ENCODE assay signal across 16 cellular contexts in the genomic region with DNA sequence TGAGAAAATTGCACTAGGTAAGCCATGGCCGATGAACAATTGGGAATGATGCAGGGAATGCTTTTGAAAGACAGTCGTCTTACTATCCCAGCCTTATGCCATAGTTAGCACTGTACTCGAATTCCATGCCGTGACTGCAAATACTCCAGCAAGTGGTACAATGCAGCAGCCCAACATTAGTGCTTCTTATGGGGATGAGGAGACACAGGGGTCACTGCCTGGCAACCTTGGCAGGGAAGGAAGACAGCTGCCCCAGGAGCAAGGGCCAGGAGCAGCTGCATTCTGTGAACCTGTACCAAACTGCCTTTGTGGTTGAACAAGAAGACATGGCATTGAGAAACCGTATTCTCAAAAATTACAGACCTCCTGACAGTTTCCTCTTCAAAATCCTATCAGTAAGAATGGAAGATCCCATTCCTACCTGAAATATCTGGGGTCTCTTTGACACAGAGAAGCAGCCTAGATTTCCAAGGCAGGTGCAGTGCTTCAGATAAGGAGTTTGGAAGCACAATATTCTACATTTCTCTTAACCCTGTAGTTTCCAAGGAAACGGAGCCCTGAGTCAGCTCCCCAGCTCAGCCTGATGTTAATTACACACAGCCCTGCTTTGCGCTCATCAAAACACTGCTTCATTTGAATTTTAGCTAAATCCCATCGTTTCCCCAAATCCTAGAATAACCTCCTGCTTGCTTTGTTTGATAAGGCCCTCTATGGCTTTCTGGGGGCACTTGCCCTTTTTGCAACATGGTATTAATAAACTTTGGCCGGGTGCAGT.
"Had no signal": no experiment of that assay in that cellular context is flagged by ENCODE, and none has a peak within 500 bp of the region (broad histone marks: within the 10 kb centered on the region; RNA-seq: fewer than 3 reads in every experiment).

No MANE protein-coding gene starts in this region.

- ATAC-seq: activated CD4-positive, alpha-beta T cell treated with anti-CD3 and anti-CD28 coated beads for 36 hours; activated CD8-positive, alpha-beta memory T cell treated with anti-CD3 and anti-CD28 coated beads, Interleukin-2, amount 10 ng/mL, durations not matched to agents 7 days and 5 days; activated naive CD8-positive, alpha-beta T cell treated with anti-CD3 and anti-CD28 coated beads, Interleukin-2, amount 50 U/mL, for 24 hours; esophagus mucosa had no signal

- H3K36me3 ChIP-seq: cardiac muscle cell had no signal

- H3K27ac ChIP-seq: cardiac muscle cell, parathyroid adenoma, skin epidermis had no signal

- H2AFZ ChIP-seq: parathyroid adenoma had no signal

- H3K79me2 ChIP-seq: parathyroid adenoma had no signal

- FAIRE-seq: astrocyte, colon had no signal

- H3K4me1 ChIP-seq: parathyroid adenoma had no signal

- H3K4me3 ChIP-seq: cardiac muscle cell, skin epidermis had no signal

- DNase-seq: activated CD4-positive, alpha-beta memory T cell treated with anti-CD3 and anti-CD28 coated beads for 36 hours; activated CD4-positive, alpha-beta T cell treated with anti-CD3 and anti-CD28 coated beads for 36 hours; activated CD8-positive, alpha-beta memory T cell treated with anti-CD3 and anti-CD28 coated beads, Interleukin-2, amount 10 ng/mL, durations not matched to agents 7 days and 5 days; activated naive CD4-positive, alpha-beta T cell treated with anti-CD3 and anti-CD28 coated beads for 36 hours; activated naive CD8-positive, alpha-beta T cell treated with anti-CD3 and anti-CD28 coated beads, Interleukin-2, amount 50 U/mL, for 24 hours; activated T-cell treated with anti-CD3 and anti-CD28 coated beads, Interleukin-2, amount 50 U/mL, for 1 hour; retina; stimulated activated CD4-positive, alpha-beta T cell treated with anti-CD3 and anti-CD28 coated beads, Interleukin-4, amount 100 ng/mL, for 4 hours; stimulated activated CD8-positive, alpha-beta memory T cell treated with anti-CD3 and anti-CD28 coated beads, Interleukin-4, amount 100 ng/mL, for 48 hours; stimulated activated naive CD4-positive, alpha-beta T cell treated with Interleukin-2 at 50 U/mL for 16 hours had no signal

- H3K9ac ChIP-seq: parathyroid adenoma had no signal
